9 cellular contexts compared by ENCODE assay signal in the genomic region with DNA sequence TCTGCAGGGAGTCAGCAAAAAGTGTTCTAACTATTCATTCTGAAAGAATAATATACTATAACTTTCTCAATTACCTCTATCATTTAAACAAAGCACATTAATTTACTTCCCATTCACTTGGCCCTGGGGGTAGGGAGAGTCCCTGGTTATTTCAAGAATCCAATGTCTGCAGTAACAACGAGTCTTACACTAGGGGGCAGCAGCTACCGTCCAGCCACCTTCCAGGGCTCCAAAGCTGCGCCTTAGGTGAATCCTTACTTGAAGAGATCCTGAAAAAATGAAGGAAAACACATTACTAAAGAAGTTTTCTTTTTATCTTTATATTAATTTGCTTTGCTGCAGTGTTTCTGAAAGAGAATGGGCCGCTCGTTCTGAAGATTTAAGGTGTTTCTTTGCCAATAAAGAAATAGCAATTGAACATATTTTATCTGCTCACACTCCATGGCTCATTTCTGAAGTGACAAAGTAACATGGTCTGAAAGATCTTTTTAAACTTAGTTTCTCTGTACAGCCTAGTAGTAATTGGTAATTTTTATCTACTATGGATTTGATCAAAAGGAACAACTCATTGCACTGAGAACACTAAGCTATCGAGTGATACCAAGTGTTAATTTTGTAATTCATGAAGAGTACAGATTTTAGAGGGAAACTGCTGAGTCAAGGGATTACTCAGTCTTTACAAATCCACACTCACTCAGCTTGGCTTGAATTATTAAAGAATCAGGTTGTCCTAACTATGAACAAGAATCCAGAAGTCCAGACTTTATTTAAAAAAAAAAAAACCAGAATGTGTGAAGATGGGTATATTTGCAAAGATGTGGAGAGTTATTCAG. TPM values are rescaled to one million over a fixed set of nuclear protein-coding genes. Genes with fewer than 3 reads are reported as not detected.
DNase-seq lines count a peak whose midpoint lies in the region; ATAC-seq and TF ChIP-seq lines count a peak whose summit lies in the region.
"Had no signal": no experiment of that assay in that cellular context is flagged by ENCODE, and none has a peak within 500 bp of the region (broad histone marks: within the 10 kb centered on the region; RNA-seq: fewer than 3 reads in every experiment).

No MANE protein-coding gene starts in this region.

- peak; percentile 93 for ATAC-seq in HG03095 (IDR thresholded peaks at IDR 0.05; ENCODE audit: unreplicated experiment)
- peak; percentile 72 to 76 for ATAC-seq in activated CD4-positive, CD25-positive, alpha-beta regulatory T cell treated with anti-CD3 and anti-CD28 coated beads, Interleukin-2, amount 50 U/mL, for 24 hours
- peak; percentile 98 for ATAC-seq in left lung

- H3K4me3 Mint-ChIP-seq in chondrocyte (ENCODE audit: unreplicated experiment): no peak overlapping the region

- H3K27ac Mint-ChIP-seq in chondrocyte (ENCODE audit: unreplicated experiment): no peak overlapping the region

- peaks cover 0 to 3% of the 10 kb centered on the region in 2 donors for H3K4me1 ChIP-seq in left lung

- H3K9me3 ChIP-seq in left lung: no peaks in the 10 kb centered on the region
- H3K9me3 ChIP-seq: BLaER1 had no signal

- H3K27ac ChIP-seq in left lung: no peak overlapping the region
- H3K27ac ChIP-seq: BLaER1 had no signal

- H3K4me3 ChIP-seq in left lung: no peak overlapping the region
- H3K4me3 ChIP-seq: BLaER1 had no signal

- DNase-seq in DMS153 treated with DMSO at 0.1 percent for 48 hours (lab: John Stamatoyannopoulos, UW; ENCODE audit: unreplicated experiment) (peak; percentile 79), DMS153 (lab: John Stamatoyannopoulos, UW) (no peak), NCI-H446 (lab: John Stamatoyannopoulos, UW) (peak; percentile 44 to 77), chondrocyte (ENCODE audit: low spot score) (no peak), left lung (peak in 1 of 2 donors; percentile 69)
- DNase-seq in stimulated activated CD4-positive, alpha-beta T cell treated with anti-CD3 and anti-CD28 coated beads, TNF-alpha, amount 100 ng/mL, for 4 hours (ENCODE audit: low read depth in 3 of 3): peak in 2 of 3 experiments; percentile 9 to 33

- peak; percentile 98 for TF ChIP-seq CTCF in chondrocyte (IDR thresholded peaks at IDR 0.05)
- TF ChIP-seq CTCF in left lung (IDR thresholded peaks at IDR 0.05): peak; percentile 82 to 90

- no peaks in the 10 kb centered on the region for H3K36me3 ChIP-seq in left lung
- H3K36me3 ChIP-seq: BLaER1 had no signal

- intact Hi-C loops in left lung (cut with DNase I): no loop called here

- H3K9me3 Mint-ChIP-seq in chondrocyte (ENCODE audit: low read depth): no peaks in the 10 kb centered on the region

- H3K4me1 Mint-ChIP-seq in chondrocyte (ENCODE audit: low read depth): peaks cover 8% of the 10 kb centered on the region

- no peaks in the 10 kb centered on the region for H3K27me3 Mint-ChIP-seq in chondrocyte (ENCODE audit: low read depth)

- H3K36me3 Mint-ChIP-seq in chondrocyte (ENCODE audit: low read depth): no peaks in the 10 kb centered on the region

- H3K27me3 ChIP-seq in left lung: no peaks in the 10 kb centered on the region
- H3K27me3 ChIP-seq: BLaER1 had no signal

RNA-seq across cellular contexts. Expression of a gene that starts 27.6 kb away (rescaled TPM):
- 5.8 to 6.5 TPM (median 6.0 TPM) in 3 replicates for total RNA-seq in chondrocyte
- total RNA-seq in left lung: 10 to 100 TPM; 17.0 to 25.8 TPM

Comparison
In these comparisons a context has a peak if more than half of its experiments do, and no peak if none do; other contexts are left out.
1. DNase-seq: peak in DMS153 treated with DMSO at 0.1 percent for 48 hours (single experiment), NCI-H446 (2 of 2) and stimulated activated CD4-positive, alpha-beta T cell treated with anti-CD3 and anti-CD28 coated beads, TNF-alpha, amount 100 ng/mL, for 4 hours (2 of 3); none in DMS153 (single experiment) and chondrocyte (single experiment).
2. Peak in every context shown above with its lines, with median percentiles within 50 percentile points of each other: ATAC-seq.